In the genomic region with DNA sequence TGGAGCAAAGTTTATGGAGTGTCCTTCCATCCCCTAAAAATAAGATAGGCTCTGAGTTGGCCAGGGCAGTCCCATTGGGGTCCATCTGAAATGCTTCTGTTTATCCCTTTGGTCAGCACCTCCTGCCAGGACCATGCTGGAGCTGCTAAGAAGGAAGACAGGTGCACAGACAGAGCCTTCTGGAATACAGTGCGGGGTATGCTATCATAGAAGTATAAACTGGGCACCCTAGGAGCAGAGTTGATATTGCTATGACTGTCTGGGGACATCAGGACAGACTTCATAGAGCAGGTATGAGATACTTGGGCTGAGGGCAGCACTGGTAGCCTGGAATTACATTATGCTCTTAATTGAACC, we compare ENCODE assay signal across 9 cellular contexts.
A peak's percentile ranks its signal among the peaks of the same experiment; 100 is the strongest.
DNase-seq lines count a peak whose midpoint lies in the region; ATAC-seq, FAIRE-seq and TF ChIP-seq lines count a peak whose summit lies in the region.
"Had no signal": no experiment of that assay in that cellular context is flagged by ENCODE, and none has a peak within 500 bp of the region (broad histone marks: within the 10 kb centered on the region; RNA-seq: fewer than 3 reads in every experiment).

No MANE protein-coding gene starts in this region.

- H3K4me3 ChIP-seq in astrocyte (ENCODE audit: insufficient read depth, low read depth, low read length) (no peak overlapping the region), urinary bladder (ENCODE audit: low read depth, low read length) (no peak overlapping the region)
- H3K4me3 ChIP-seq in naive thymus-derived CD4-positive, alpha-beta T cell (ENCODE audit: low read length), result peak overlapping the region; percentile 16
- H3K4me3 ChIP-seq: HAP-1 had no signal

- H3K4me1 ChIP-seq in astrocyte (ENCODE audit: insufficient read depth, low read length), result peaks cover 52% of the 10 kb centered on the region
- peaks cover 22 to 69% of the 10 kb centered on the region in 2 donors for H3K4me1 ChIP-seq in naive thymus-derived CD4-positive, alpha-beta T cell (ENCODE audit: control insufficient read depth in 2 of 2, insufficient read depth in 2 of 2, low read length in 2 of 2)
- no peaks in the 10 kb centered on the region for H3K4me1 ChIP-seq in urinary bladder (ENCODE audit: insufficient read depth)

- no peaks in the 10 kb centered on the region for H3K27me3 ChIP-seq in astrocyte (ENCODE audit: insufficient read depth, low read length)
- H3K27me3 ChIP-seq in naive thymus-derived CD4-positive, alpha-beta T cell (ENCODE audit: control insufficient read depth in 2 of 2, insufficient read depth in 2 of 2, low read length in 2 of 2), result no peaks in the 10 kb centered on the region

- POLR2A ChIA-PET in naive thymus-derived CD4-positive, alpha-beta T cell (lab: Charles Lee), result interaction anchor here (0.7 to 1.1 kb wide), 3 partner anchors 35 to 176 kb away, joined by 3 read pairs; no protein-coding TSS in a partner anchor

- no peaks in the 10 kb centered on the region for H3K79me2 ChIP-seq in astrocyte (ENCODE audit: insufficient read depth, low read length)

- no peak for DNase-seq in activated naive CD4-positive, alpha-beta T cell treated with anti-CD3 and anti-CD28 coated beads, Interleukin-2, amount 10 ng/mL, durations not matched to agents 7 days and 5 days
- no peak for DNase-seq in activated naive CD4-positive, alpha-beta T cell (lab: John Stamatoyannopoulos, UW)
- DNase-seq in astrocyte (ENCODE audit: low read depth), result no peak
- no peak for DNase-seq in naive thymus-derived CD4-positive, alpha-beta T cell
- DNase-seq in SW480 (ENCODE audit: low spot score), result no peak
- no peak for DNase-seq in urothelium cell line (ENCODE audit: low spot score)
- DNase-seq in NCI-H1092 (lab: John Stamatoyannopoulos, UW), result no peak

- H4K20me1 ChIP-seq in astrocyte (ENCODE audit: insufficient read depth, low read length), result no peaks in the 10 kb centered on the region

- no peaks in the 10 kb centered on the region for H3K36me3 ChIP-seq in astrocyte (ENCODE audit: insufficient read depth, low read length)
- H3K36me3 ChIP-seq in naive thymus-derived CD4-positive, alpha-beta T cell (ENCODE audit: control insufficient read depth in 2 of 3, insufficient read depth in 3 of 3, low read length in 3 of 3), result peaks cover 19 to 53% (median 23%) of the 10 kb centered on the region in 3 experiments
- H3K36me3 ChIP-seq in urinary bladder (ENCODE audit: insufficient read depth), result no peaks in the 10 kb centered on the region
- H3K36me3 ChIP-seq: HAP-1 had no signal

- H3K4me1 Mint-ChIP-seq in activated naive CD4-positive, alpha-beta T cell treated with anti-CD3 and anti-CD28 coated beads, Interleukin-2, amount 10 ng/mL, durations not matched to agents 7 days and 5 days, result peaks cover 74% of the 10 kb centered on the region
- peaks cover 46% of the 10 kb centered on the region for H3K4me1 Mint-ChIP-seq in astrocyte (ENCODE audit: low read depth, unreplicated experiment)
- H3K4me1 Mint-ChIP-seq in naive thymus-derived CD4-positive, alpha-beta T cell, result peaks cover 46 to 86% (median 74%) of the 10 kb centered on the region in 7 donors

- no peak for TF ChIP-seq CTCF in astrocyte (IDR thresholded peaks at IDR 0.05; ENCODE audit: insufficient read depth, low read depth, low read length)

- no peaks in the 10 kb centered on the region for H3K9me3 ChIP-seq in astrocyte (ENCODE audit: insufficient read depth, low read depth, low read length)
- no peaks in the 10 kb centered on the region for H3K9me3 ChIP-seq in naive thymus-derived CD4-positive, alpha-beta T cell (ENCODE audit: control insufficient read depth in 2 of 3, low read length in 3 of 3)

- H3K4me3 Mint-ChIP-seq in activated naive CD4-positive, alpha-beta T cell treated with anti-CD3 and anti-CD28 coated beads, Interleukin-2, amount 10 ng/mL, durations not matched to agents 7 days and 5 days, result peak overlapping the region; percentile 11
- peak overlapping the region; percentile 60 for H3K4me3 Mint-ChIP-seq in astrocyte (ENCODE audit: unreplicated experiment)
- peak overlapping the region in 3 of 10 donors; percentile 2 to 73 (median 16) for H3K4me3 Mint-ChIP-seq in naive thymus-derived CD4-positive, alpha-beta T cell

- H3K27ac Mint-ChIP-seq in activated naive CD4-positive, alpha-beta T cell treated with anti-CD3 and anti-CD28 coated beads, Interleukin-2, amount 10 ng/mL, durations not matched to agents 7 days and 5 days, result peak overlapping the region; percentile 81
- H3K27ac Mint-ChIP-seq in astrocyte (ENCODE audit: unreplicated experiment), result peak overlapping the region; percentile 82
- H3K27ac Mint-ChIP-seq in naive thymus-derived CD4-positive, alpha-beta T cell, result peak overlapping the region; percentile 69 to 90 (median 81)

- peak overlapping the region; percentile 31 for H3K9ac ChIP-seq in astrocyte (ENCODE audit: low read length)

- CTCF ChIA-PET in activated naive CD4-positive, alpha-beta T cell treated with anti-CD3 and anti-CD28 coated beads, Interleukin-2, amount 10 ng/mL, durations not matched to agents 7 days and 5 days (lab: Charles Lee), result interaction anchor here (0.7 to 3.0 kb wide), 5 partner anchors 12 to 48 kb away, joined by 3 to 10 read pairs (median 4); no protein-coding TSS in a partner anchor
- CTCF ChIA-PET in naive thymus-derived CD4-positive, alpha-beta T cell (lab: Charles Lee), result interaction anchor here (1.1 kb wide), 1 partner anchor 205 kb away, joined by 4 read pairs; no protein-coding TSS in a partner anchor

- H3K27ac ChIP-seq in astrocyte (ENCODE audit: low read depth, low read length), result peak overlapping the region; percentile 51
- peak overlapping the region; percentile 34 for H3K27ac ChIP-seq in naive thymus-derived CD4-positive, alpha-beta T cell (ENCODE audit: low read depth, low read length)
- H3K27ac ChIP-seq in urinary bladder (ENCODE audit: low read depth), result peak overlapping the region; percentile 82

- H3K36me3 Mint-ChIP-seq in activated naive CD4-positive, alpha-beta T cell treated with anti-CD3 and anti-CD28 coated beads, Interleukin-2, amount 10 ng/mL, durations not matched to agents 7 days and 5 days, result peaks cover 65% of the 10 kb centered on the region
- no peaks in the 10 kb centered on the region for H3K36me3 Mint-ChIP-seq in astrocyte (ENCODE audit: low read depth, unreplicated experiment)
- H3K36me3 Mint-ChIP-seq in naive thymus-derived CD4-positive, alpha-beta T cell, result peaks cover 18 to 50% (median 44%) of the 10 kb centered on the region in 5 donors

- WGBS in urinary bladder, result 98% methylated on average over 1 of the region's 1 CpG

- no peaks in the 10 kb centered on the region for H3K27me3 Mint-ChIP-seq in activated naive CD4-positive, alpha-beta T cell treated with anti-CD3 and anti-CD28 coated beads, Interleukin-2, amount 10 ng/mL, durations not matched to agents 7 days and 5 days
- no peaks in the 10 kb centered on the region for H3K27me3 Mint-ChIP-seq in astrocyte (ENCODE audit: low read depth, unreplicated experiment)
- no peaks in the 10 kb centered on the region for H3K27me3 Mint-ChIP-seq in naive thymus-derived CD4-positive, alpha-beta T cell

- no peak for FAIRE-seq in astrocyte (lab: Jason Lieb, UNC)
- FAIRE-seq in urothelium cell line (lab: Jason Lieb, UNC), result no peak

- no peaks in the 10 kb centered on the region for H3K9me3 Mint-ChIP-seq in activated naive CD4-positive, alpha-beta T cell treated with anti-CD3 and anti-CD28 coated beads, Interleukin-2, amount 10 ng/mL, durations not matched to agents 7 days and 5 days
- H3K9me3 Mint-ChIP-seq in astrocyte (ENCODE audit: unreplicated experiment), result no peaks in the 10 kb centered on the region
- peaks cover 0 to 4% (median 0%) of the 10 kb centered on the region in 11 donors for H3K9me3 Mint-ChIP-seq in naive thymus-derived CD4-positive, alpha-beta T cell

- peak overlapping the region; percentile 38 for H3K4me2 ChIP-seq in astrocyte (ENCODE audit: low read length)

- intact Hi-C loops in naive thymus-derived CD4-positive, alpha-beta T cell (cut with micrococcal nuclease), result loop anchor here (1.0 to 5.0 kb wide), 4 partner anchors 8 to 137 kb away; no protein-coding TSS in a partner anchor

- H2AFZ ChIP-seq in astrocyte (ENCODE audit: low read depth, low read length), result no peak overlapping the region

- ATAC-seq in naive thymus-derived CD4-positive, alpha-beta T cell, result peak; percentile 1
